ENCODE assay signal across 15 cellular contexts in genomic region chr13:51477653-51478324, GRCh38. TPM values are rescaled to one million over a fixed set of nuclear protein-coding genes. Genes with fewer than 3 reads are reported as not detected.
DNase-seq lines count a peak whose midpoint lies in the region; ATAC-seq, FAIRE-seq and TF ChIP-seq lines count a peak whose summit lies in the region.
"Had no signal": no experiment of that assay in that cellular context is flagged by ENCODE, and none has a peak within 500 bp of the region (broad histone marks: within the 10 kb centered on the region; RNA-seq: fewer than 3 reads in every experiment).

No MANE protein-coding gene starts in this region.

- no peaks in the 10 kb centered on the region for H3F3A ChIP-seq in Loucy (ENCODE audit: low read depth)
- no peaks in the 10 kb centered on the region for H3F3A ChIP-seq in GM23338 (replicated peaks; ENCODE audit: low read depth)

- FAIRE-seq in A204.1 (lab: Jason Lieb, UNC): peak; percentile 11

- H3K9me3 Mint-ChIP-seq in GM23338: no peaks in the 10 kb centered on the region
- H3K9me3 Mint-ChIP-seq: CD8-positive, alpha-beta T cell had no signal

- H3K9ac ChIP-seq in Loucy (ENCODE audit: low read depth, low read length, poor library complexity, severe bottlenecking) (no peak overlapping the region), endocrine pancreas (ENCODE audit: control insufficient read depth, insufficient read depth, low read length) (no peak overlapping the region)
- H3K9ac ChIP-seq: BLaER1 treated with 17β-estradiol and CSF1 and Interleukin-3, amounts not matched to agents 10 nM and 100 nM had no signal

- no peak overlapping the region for H3K27ac Mint-ChIP-seq in GM23338
- H3K27ac Mint-ChIP-seq: B cell; CD8-positive, alpha-beta T cell had no signal

- H3K79me2 ChIP-seq in Loucy (ENCODE audit: insufficient read depth, low read length) (no peaks in the 10 kb centered on the region), GM23338 (replicated peaks; ENCODE audit: insufficient read depth) (no peaks in the 10 kb centered on the region)

- TF ChIP-seq CTCF in Loucy (conservative IDR thresholded peaks at IDR 0.05; ENCODE audit: low read length): no peak
- no peak for TF ChIP-seq CTCF in right lobe of liver (IDR thresholded peaks at IDR 0.05)
- no peak for TF ChIP-seq CTCF in GM23338 (conservative IDR thresholded peaks at IDR 0.05; ENCODE audit: low read depth in 2 of 2)

- H4K20me1 ChIP-seq in Loucy (ENCODE audit: insufficient read depth, low read length, poor library complexity, severe bottlenecking) (no peaks in the 10 kb centered on the region), GM23338 (replicated peaks; ENCODE audit: insufficient read depth) (no peaks in the 10 kb centered on the region)
- H4K20me1 ChIP-seq: BLaER1 treated with 17β-estradiol and CSF1 and Interleukin-3, amounts not matched to agents 10 nM and 100 nM had no signal

- no peak overlapping the region for H3K4me3 ChIP-seq in Loucy (ENCODE audit: low read length, poor library complexity, severe bottlenecking)
- H3K4me3 ChIP-seq in endocrine pancreas (ENCODE audit: control insufficient read depth, insufficient read depth, low read length): peak overlapping the region; percentile 78
- H3K4me3 ChIP-seq in right lobe of liver: peak overlapping the region in 1 of 3 donors; percentile 20
- no peak overlapping the region for H3K4me3 ChIP-seq in GM23338
- H3K4me3 ChIP-seq: BLaER1 treated with 17β-estradiol and CSF1 and Interleukin-3, amounts not matched to agents 10 nM and 100 nM; HAP-1 had no signal

- H3K27me3 Mint-ChIP-seq in GM23338 (ENCODE audit: insufficient read depth, low read depth, poor library complexity): no peaks in the 10 kb centered on the region
- H3K27me3 Mint-ChIP-seq: B cell had no signal

- 35% methylated on average over 2 of the region's 2 CpGs for WGBS in right lobe of liver (ENCODE audit: insufficient coverage, low coverage, low lambda C conversion rate, missing lambda C conversion rate)

- H3K9me2 ChIP-seq in Loucy (replicated peaks; ENCODE audit: low read depth, low read length): no peaks in the 10 kb centered on the region
- no peaks in the 10 kb centered on the region for H3K9me2 ChIP-seq in GM23338 (ENCODE audit: insufficient read depth)

- H3K27me3 ChIP-seq in Loucy (ENCODE audit: insufficient read depth, low read length, poor library complexity, severe bottlenecking) (no peaks in the 10 kb centered on the region), endocrine pancreas (ENCODE audit: control insufficient read depth, insufficient read depth, low read length) (no peaks in the 10 kb centered on the region), right lobe of liver (no peaks in the 10 kb centered on the region), GM23338 (ENCODE audit: insufficient read depth) (no peaks in the 10 kb centered on the region)
- H3K27me3 ChIP-seq: BLaER1 treated with 17β-estradiol and CSF1 and Interleukin-3, amounts not matched to agents 10 nM and 100 nM had no signal

- H3K4me1 ChIP-seq in Loucy (ENCODE audit: insufficient read depth, low read length, poor library complexity, severe bottlenecking) (peaks cover 18% of the 10 kb centered on the region), endocrine pancreas (ENCODE audit: control insufficient read depth, insufficient read depth, low read length) (peaks cover 11% of the 10 kb centered on the region), right lobe of liver (peaks cover 0 to 31% (median 9%) of the 10 kb centered on the region in 4 donors), GM23338 (ENCODE audit: insufficient read depth) (no peaks in the 10 kb centered on the region)
- H3K4me1 ChIP-seq: HAP-1 had no signal

- H3K36me3 Mint-ChIP-seq in GM23338 (ENCODE audit: low read depth): no peaks in the 10 kb centered on the region
- H3K36me3 Mint-ChIP-seq: CD8-positive, alpha-beta T cell had no signal

- no peaks in the 10 kb centered on the region for H3K4me1 Mint-ChIP-seq in GM23338
- H3K4me1 Mint-ChIP-seq: B cell had no signal

- no peak overlapping the region for H3K4me3 Mint-ChIP-seq in GM23338
- H3K4me3 Mint-ChIP-seq: B cell; CD8-positive, alpha-beta T cell had no signal

- peak overlapping the region; percentile 50 to 82 (median 82) for H3K27ac ChIP-seq in right lobe of liver
- no peak overlapping the region for H3K27ac ChIP-seq in GM23338 (ENCODE audit: low read depth)
- H3K27ac ChIP-seq: BLaER1 treated with 17β-estradiol and CSF1 and Interleukin-3, amounts not matched to agents 10 nM and 100 nM had no signal

- intact Hi-C loops in right lobe of liver (cut with DNase I): no loop called here

- H3K36me3 ChIP-seq in Loucy (ENCODE audit: insufficient read depth, low read length): no peaks in the 10 kb centered on the region
- H3K36me3 ChIP-seq in endocrine pancreas (ENCODE audit: control insufficient read depth, insufficient read depth, low read length): no peaks in the 10 kb centered on the region
- no peaks in the 10 kb centered on the region for H3K36me3 ChIP-seq in right lobe of liver
- H3K36me3 ChIP-seq in GM23338 (ENCODE audit: insufficient read depth): no peaks in the 10 kb centered on the region
- H3K36me3 ChIP-seq: BLaER1 treated with 17β-estradiol and CSF1 and Interleukin-3, amounts not matched to agents 10 nM and 100 nM; HAP-1 had no signal

- H2AFZ ChIP-seq in Loucy (ENCODE audit: low read length): peak overlapping the region; percentile 98
- H2AFZ ChIP-seq in GM23338: no peak overlapping the region

- TF ChIP-seq POLR2A in right lobe of liver (IDR thresholded peaks at IDR 0.05): no peak

- DNase-seq in right lobe of liver (no peak), NCI-H146 treated with DMSO at 0.1 percent for 48 hours (lab: John Stamatoyannopoulos, UW; ENCODE audit: unreplicated experiment) (no peak), cerebellar cortex (ENCODE audit: low spot score) (no peak), GM23338 (ENCODE audit: low spot score) (no peak)
- DNase-seq: Calu3; CD8-positive, alpha-beta T cell; DMS79 treated with DMSO at 0.1 percent for 48 hours; GF-D8 had no signal

- ATAC-seq in right lobe of liver: peak; percentile 53 to 64 (median 62)
- ATAC-seq in GM19463 (IDR thresholded peaks at IDR 0.05; ENCODE audit: unreplicated experiment): no peak
- ATAC-seq in GM23338: no peak
- ATAC-seq: CD8-positive, alpha-beta T cell had no signal

- H3K9me3 ChIP-seq in Loucy (ENCODE audit: insufficient read depth, low read depth, low read length): no peaks in the 10 kb centered on the region
- no peaks in the 10 kb centered on the region for H3K9me3 ChIP-seq in endocrine pancreas (ENCODE audit: control insufficient read depth, low read length)
- H3K9me3 ChIP-seq in right lobe of liver: no peaks in the 10 kb centered on the region
- H3K9me3 ChIP-seq: HAP-1 had no signal

- H3K4me2 ChIP-seq in Loucy (ENCODE audit: low read depth, low read length, poor library complexity, severe bottlenecking) (no peak overlapping the region), GM23338 (no peak overlapping the region)

TF ChIP-seq in GM23338, 12 proteins besides CTCF, POLR2A, EP300 and RAD21 (continues in another document):
- TF ChIP-seq ZNF114 (CRISPR knock-in tag; IDR thresholded peaks at IDR 0.05): no peak
- no peak for TF ChIP-seq STAT1 (IDR thresholded peaks at IDR 0.05; ENCODE audit: unreplicated experiment)
- no peak for TF ChIP-seq CREB1 (CRISPR knock-in tag; IDR thresholded peaks at IDR 0.05; ENCODE audit: low read depth)
- TF ChIP-seq ZNF331 (CRISPR knock-in tag; IDR thresholded peaks at IDR 0.05; ENCODE audit: low read depth): no peak
- TF ChIP-seq EZH2phosphoT487 (IDR thresholded peaks at IDR 0.05; ENCODE audit: unreplicated experiment): no peak

RNA-seq across cellular contexts. Expression of gene INTS6, which starts 25.0 kb away (rescaled TPM):
- total RNA-seq in right lobe of liver: 10 to 100 TPM; 21.7 to 40.8 (median 32.7) TPM
- 38.6 and 47.2 TPM in 2 replicates for total RNA-seq in GM23338 (2014; rRNA removed; shearing (Covaris generic))
- 24.8 and 25.1 TPM in 2 replicates for polyA plus RNA-seq in GM23338 (2016; fragmentation: Nextera tagmentation; extraction: Ambion mirVana)

Comparison
In these comparisons a context has a peak if more than half of its experiments do, and no peak if none do; other contexts are left out.
1. ATAC-seq: peak in right lobe of liver (4 of 4); none in GM19463 (single experiment) and GM23338 (single experiment).